ENCODE assay signal across 9 cellular contexts in the genomic region with DNA sequence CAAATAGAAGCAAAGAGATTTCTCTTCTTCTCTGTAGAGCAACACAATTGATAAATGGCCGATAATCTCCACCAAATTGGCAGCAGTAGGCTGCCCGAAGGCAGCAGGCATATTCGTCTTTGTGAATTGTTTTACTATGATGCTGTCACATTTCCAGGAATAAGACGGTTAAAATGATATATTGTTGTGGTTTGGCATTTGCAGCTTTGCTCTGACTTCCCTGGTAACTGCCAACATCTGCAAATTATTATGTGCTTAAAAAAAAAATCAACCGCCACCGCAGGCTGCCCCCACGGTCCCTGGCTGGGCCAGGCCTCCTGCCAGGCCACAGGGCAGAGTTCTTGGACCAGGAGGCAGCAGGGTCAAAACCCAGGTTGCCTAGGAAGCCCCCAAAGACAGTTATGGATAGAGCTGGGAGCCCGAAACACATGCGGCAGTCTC.
DNase-seq lines count a peak whose midpoint lies in the region; ATAC-seq and TF ChIP-seq lines count a peak whose summit lies in the region.
"Had no signal": no experiment of that assay in that cellular context is flagged by ENCODE, and none has a peak within 500 bp of the region (broad histone marks: within the 10 kb centered on the region; RNA-seq: fewer than 3 reads in every experiment).

No MANE protein-coding gene starts in this region.

- H3K4me2 ChIP-seq in GM23248 (ENCODE audit: unreplicated experiment) = peak overlapping the region; percentile 74
- peak overlapping the region; percentile 57 for H3K4me2 ChIP-seq in skeletal muscle satellite cell (ENCODE audit: low read length)
- no peak overlapping the region for H3K4me2 ChIP-seq in H9 (ENCODE audit: insufficient read depth, insufficient read length, low read length)

- no peaks in the 10 kb centered on the region for H3K23me2 ChIP-seq in H9 (ENCODE audit: insufficient read length, low read depth, low read length, poor library complexity, severe bottlenecking)

- no peak overlapping the region for H3K18ac ChIP-seq in H9 (ENCODE audit: insufficient read length, low read depth, low read length)

- no peak overlapping the region for H3K23ac ChIP-seq in H9 (ENCODE audit: insufficient read length, low read depth, low read length)

- no peaks in the 10 kb centered on the region for H3K9me2 ChIP-seq in GM23248 (ENCODE audit: insufficient read depth)

- H3T11ph ChIP-seq in H9 (ENCODE audit: low read length) = no peak overlapping the region

- H2BK12ac ChIP-seq in H9 (ENCODE audit: insufficient read length, low read depth, low read length) = no peak overlapping the region

- H2BK20ac ChIP-seq in H9 (ENCODE audit: low read depth, low read length, poor library complexity, severe bottlenecking) = no peak overlapping the region

- H3K27me3 ChIP-seq in GM23248 (replicated peaks; ENCODE audit: insufficient read depth) = no peaks in the 10 kb centered on the region
- no peaks in the 10 kb centered on the region for H3K27me3 ChIP-seq in esophagus squamous epithelium
- peaks cover 53% of the 10 kb centered on the region for H3K27me3 ChIP-seq in skeletal muscle satellite cell (ENCODE audit: control insufficient read depth, insufficient read depth, low read length)
- H3K27me3 ChIP-seq in H9 (ENCODE audit: insufficient read depth, low read length) = no peaks in the 10 kb centered on the region

- H4K20me1 ChIP-seq in GM23248 (ENCODE audit: insufficient read depth) = no peaks in the 10 kb centered on the region
- no peaks in the 10 kb centered on the region for H4K20me1 ChIP-seq in H9 (ENCODE audit: control insufficient read depth, insufficient read depth, insufficient read length)

- H3K4me1 ChIP-seq in GM23248 (ENCODE audit: insufficient read depth) (peaks cover 19% of the 10 kb centered on the region), esophagus squamous epithelium (peaks cover 34 to 63% (median 53%) of the 10 kb centered on the region in 3 donors), skeletal muscle satellite cell (ENCODE audit: control insufficient read depth, insufficient read depth, low read length) (peaks cover 49% of the 10 kb centered on the region), H9 (ENCODE audit: insufficient read depth, low read length) (peaks cover 26% of the 10 kb centered on the region; the same call in 1 of the 2 replicates)

- peaks cover 59 to 66% of the 10 kb centered on the region in 2 experiments for H3K4me1 Mint-ChIP-seq in H9

- H3K4me3 Mint-ChIP-seq in H9 = no peak overlapping the region
- H3K4me3 Mint-ChIP-seq: central memory CD8-positive, alpha-beta T cell had no signal

- no peaks in the 10 kb centered on the region for H3K79me2 ChIP-seq in GM23248 (ENCODE audit: insufficient read depth)
- H3K79me2 ChIP-seq in H9 (ENCODE audit: insufficient read depth, low read length) = no peaks in the 10 kb centered on the region

- in situ Hi-C loops in GM23248 (cut with MboI) = no loop called here

- TF ChIP-seq POLR2A in esophagus squamous epithelium (IDR thresholded peaks at IDR 0.05) = no peak
- TF ChIP-seq POLR2A in lower leg skin (IDR thresholded peaks at IDR 0.05) = no peak

- no peak for ATAC-seq in HG03457 (IDR thresholded peaks at IDR 0.05; ENCODE audit: unreplicated experiment)

- peak overlapping the region; percentile 31; the same call in 1 of the 2 replicates for H3K4me3 ChIP-seq in GM23248
- peak overlapping the region in 1 of 4 donors; percentile 15 for H3K4me3 ChIP-seq in esophagus squamous epithelium
- H3K4me3 ChIP-seq in skeletal muscle satellite cell (ENCODE audit: low read length) = peak overlapping the region; percentile 25
- no peak overlapping the region for H3K4me3 ChIP-seq in lower leg skin (ENCODE audit: low read depth, poor library complexity, severe bottlenecking)

- H3K36me3 ChIP-seq in GM23248 (ENCODE audit: low read depth) = no peaks in the 10 kb centered on the region
- no peaks in the 10 kb centered on the region for H3K36me3 ChIP-seq in esophagus squamous epithelium
- H3K36me3 ChIP-seq in skeletal muscle satellite cell (ENCODE audit: insufficient read depth, low read length) = no peaks in the 10 kb centered on the region

- H3K14ac ChIP-seq in H9 (ENCODE audit: insufficient read depth, low read length) = no peak overlapping the region

- 1 to 2% methylated on average over 9 of the region's 9 CpGs for WGBS in GM23248 (ENCODE audit: low coverage in 1 of 2, low lambda C conversion rate in 2 of 2, missing lambda C conversion rate in 2 of 2), 2 experiments
- WGBS in esophagus squamous epithelium, 2 donors = 3 to 8% methylated on average over 7 to 8 of the region's 9 CpGs
- WGBS in lower leg skin, 2 donors = 10 to 16% methylated on average over 9 of the region's 9 CpGs
- no CpG with 5 or more reads among the region's 9 CpGs for WGBS in H9 (ENCODE audit: extremely low coverage, insufficient read length, low lambda C conversion rate)

- H2AK5ac ChIP-seq in H9 (ENCODE audit: insufficient read length, low read length) = no peak overlapping the region

- no peak for TF ChIP-seq CTCF in esophagus squamous epithelium (IDR thresholded peaks at IDR 0.05)
- no peak for TF ChIP-seq CTCF in lower leg skin (IDR thresholded peaks at IDR 0.05)
- no peak for TF ChIP-seq CTCF in H9 (conservative IDR thresholded peaks at IDR 0.05)

- H3K9ac ChIP-seq in GM23248 = peak overlapping the region; percentile 37
- H3K9ac ChIP-seq in skeletal muscle satellite cell (ENCODE audit: low read depth, low read length) = peak overlapping the region; percentile 8
- no peak overlapping the region for H3K9ac ChIP-seq in H9 (ENCODE audit: extremely low read depth, insufficient read length, low read length)

- H3K56ac ChIP-seq in H9 (ENCODE audit: insufficient read length, low read depth, low read length) = no peak overlapping the region

- H3K9me3 Mint-ChIP-seq in H9 = peaks cover 6% of the 10 kb centered on the region in 2 experiments; a peak in 2 of 5 replicates
- H3K9me3 Mint-ChIP-seq: central memory CD8-positive, alpha-beta T cell had no signal

- no peak overlapping the region for H4K91ac ChIP-seq in H9 (ENCODE audit: insufficient read length, low read depth, low read length)

- peak overlapping the region; percentile 62 for H3K27ac ChIP-seq in GM23248
- H3K27ac ChIP-seq in esophagus squamous epithelium = peak overlapping the region; percentile 53 to 82 (median 82)
- no peak overlapping the region for H3K27ac ChIP-seq in H9 (ENCODE audit: insufficient read length, low read depth, low read length)

- peaks cover 22% of the 10 kb centered on the region for H3F3A ChIP-seq in GM23248 (ENCODE audit: insufficient read depth)

- peaks cover 8% of the 10 kb centered on the region for H3K27me3 Mint-ChIP-seq in H9 (ENCODE audit: low read depth)

- no peak overlapping the region for H2BK15ac ChIP-seq in H9 (ENCODE audit: low read depth, low read length)

- H2AFZ ChIP-seq in GM23248 = no peak overlapping the region
- H2AFZ ChIP-seq in H9 (ENCODE audit: low read length) = no peak overlapping the region

- DNase-seq in GM23248 (peak; percentile 89), OCI-M1 (lab: John Stamatoyannopoulos, UW) (peak; percentile 99), esophagus squamous epithelium (lab: John Stamatoyannopoulos, UW) (no peak), lower leg skin (ENCODE audit: low spot score in 2 of 2) (no peak), H9 (no peak)
- no peak for DNase-seq in stimulated activated CD4-positive, alpha-beta T cell treated with anti-CD3 and anti-CD28 coated beads, Interleukin-2, amount 100 ng/mL, for 48 hours

- H2BK120ac ChIP-seq in H9 (ENCODE audit: low read depth, low read length, poor library complexity, severe bottlenecking) = no peak overlapping the region

- no peak overlapping the region for H3K27ac Mint-ChIP-seq in H9

- H4K8ac ChIP-seq in H9 (replicated peaks; ENCODE audit: insufficient read length, low read depth, low read length) = no peak overlapping the region

- no peak overlapping the region for H2BK5ac ChIP-seq in H9 (ENCODE audit: insufficient read length, low read length)

- no peak overlapping the region for H4K5ac ChIP-seq in H9 (ENCODE audit: insufficient read length, low read depth, low read length)

- intact Hi-C loops in esophagus squamous epithelium (cut with DNase I) (loop anchor here (10.0 kb wide), 2 partner anchors 60 to 180 kb away; partner anchors contain the start of gene ETS2), lower leg skin (cut with DNase I; ENCODE audit: low total_unique reads) (no loop called here)

- H3K36me3 Mint-ChIP-seq in H9 (ENCODE audit: insufficient read depth in 1 of 3, low read depth in 3 of 3) = peaks cover 0 to 6% (median 4%) of the 10 kb centered on the region in 3 experiments; a peak in 3 of 7 replicates

- H3K9me3 ChIP-seq in GM23248 (ENCODE audit: low read depth) (no peaks in the 10 kb centered on the region), esophagus squamous epithelium (no peaks in the 10 kb centered on the region), skeletal muscle satellite cell (replicated peaks; ENCODE audit: low read length) (no peaks in the 10 kb centered on the region), H9 (ENCODE audit: control insufficient read depth, low read depth, low read length) (no peaks in the 10 kb centered on the region)

- H3K79me1 ChIP-seq in H9 (ENCODE audit: insufficient read depth, low read depth, low read length, poor library complexity, severe bottlenecking) = no peaks in the 10 kb centered on the region

- H3K4ac ChIP-seq in H9 (ENCODE audit: low read depth, low read length) = no peak overlapping the region

Comparison
In these comparisons a context has a peak if more than half of its experiments do, and no peak if none do; other contexts are left out.
1. DNase-seq: peak in GM23248 (single experiment) and OCI-M1 (single experiment); none in esophagus squamous epithelium (single experiment), stimulated activated CD4-positive, alpha-beta T cell treated with anti-CD3 and anti-CD28 coated beads, Interleukin-2, amount 100 ng/mL, for 48 hours (0 of 2), lower leg skin (0 of 2) and H9 (single experiment).